1 cellular context compared by ENCODE assay signal in genomic region chr10:60828489-60828852, GRCh38.
TF ChIP-seq lines count a peak whose summit lies in the region.

No MANE protein-coding gene starts in this region.

TF ChIP-seq in endothelial cell of umbilical vein, 7 proteins besides CTCF, POLR2A, EP300 and RAD21:
- peak; percentile 91 for TF ChIP-seq GATA2 (IDR thresholded peaks at IDR 0.05; ENCODE audit: insufficient read depth, insufficient read length, low read depth, low read length)
- TF ChIP-seq, protein P1, sequence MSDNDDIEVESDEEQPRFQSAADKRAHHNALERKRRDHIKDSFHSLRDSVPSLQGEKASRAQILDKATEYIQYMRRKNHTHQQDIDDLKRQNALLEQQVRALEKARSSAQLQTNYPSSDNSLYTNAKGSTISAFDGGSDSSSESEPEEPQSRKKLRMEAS (IDR thresholded peaks at IDR 0.05; ENCODE audit: insufficient read depth, insufficient read length), result no peak
- TF ChIP-seq JUN (IDR thresholded peaks at IDR 0.05; ENCODE audit: borderline replicate concordance, insufficient read depth, insufficient read length, low read depth), result peak; percentile 82
- no peak for TF ChIP-seq POLR2AphosphoS5 (IDR thresholded peaks at IDR 0.05; ENCODE audit: insufficient read depth, low read depth, low read length)
